In the genomic region with DNA sequence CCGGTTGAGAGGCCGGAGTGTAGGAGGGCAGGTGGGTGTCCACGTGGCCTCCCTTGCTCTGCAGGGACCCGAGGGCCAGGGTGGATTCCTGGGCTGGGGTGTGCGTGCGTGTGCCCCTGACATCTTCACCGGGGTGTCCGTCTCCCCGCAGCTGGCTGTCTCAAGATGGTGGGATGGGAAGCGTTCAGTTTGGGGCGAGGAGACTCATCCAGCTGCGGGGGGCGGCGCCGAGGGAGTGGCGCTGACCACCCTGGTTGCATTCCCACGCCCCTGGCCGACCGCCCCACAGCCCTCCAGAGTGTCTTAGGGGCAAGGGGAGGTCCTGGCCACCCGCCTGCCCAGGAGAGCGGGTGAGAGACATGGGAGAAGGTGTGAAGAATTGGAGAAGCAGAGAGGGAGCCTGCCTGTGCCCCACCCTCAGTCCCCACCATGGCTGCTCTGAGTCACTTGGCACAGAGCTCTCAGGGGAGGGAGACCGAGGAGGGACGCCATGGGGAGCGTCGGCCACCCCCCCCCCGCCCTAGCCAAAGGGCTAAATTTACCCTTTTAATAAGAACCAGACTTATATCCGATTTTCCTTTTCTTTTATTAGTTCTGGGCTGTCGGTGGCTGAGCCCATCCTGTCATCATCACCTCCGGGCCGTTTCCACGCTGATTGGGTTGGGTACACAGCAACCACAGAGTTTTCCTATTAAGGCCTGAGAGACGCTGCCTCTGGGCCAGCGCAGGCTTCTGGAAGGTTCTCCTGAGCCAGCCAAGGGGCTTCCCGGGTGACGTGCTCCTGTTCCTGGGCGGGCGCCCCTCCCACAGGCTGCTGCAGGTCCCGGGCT, we compare ENCODE assay signal across 10 cellular contexts. TPM values are rescaled to one million over a fixed set of nuclear protein-coding genes. Genes with fewer than 3 reads are reported as not detected.
A peak's percentile ranks its signal among the peaks of the same experiment; 100 is the strongest.
DNase-seq lines count a peak whose midpoint lies in the region; ATAC-seq and TF ChIP-seq lines count a peak whose summit lies in the region.
"Had no signal": no experiment of that assay in that cellular context is flagged by ENCODE, and none has a peak within 500 bp of the region (broad histone marks: within the 10 kb centered on the region; RNA-seq: fewer than 3 reads in every experiment).

No MANE protein-coding gene starts in this region.

- ATAC-seq in gastroesophageal sphincter: peak; percentile 14
- ATAC-seq: activated CD8-positive, alpha-beta T cell treated with anti-CD3 and anti-CD28 coated beads for 36 hours; GM12878 had no signal

- DNase-seq in SK-N-SH (no peak), spleen (no peak), NCI-H446 (lab: John Stamatoyannopoulos, UW) (no peak), glomerular visceral epithelial cell (ENCODE audit: extremely low spot score) (no peak), NCI-H2171 (lab: John Stamatoyannopoulos, UW) (no peak)
- DNase-seq in central memory CD4-positive, alpha-beta T cell: no peak
- DNase-seq: activated CD8-positive, alpha-beta T cell treated with anti-CD3 and anti-CD28 coated beads for 36 hours had no signal

- H3K4me3 ChIP-seq in BLaER1 (peak overlapping the region; percentile 11; the same call in 1 of the 2 replicates), SK-N-SH (ENCODE audit: low read depth in 2 of 2, low read length in 1 of 2) (no peak overlapping the region), gastroesophageal sphincter (peak overlapping the region in 1 of 2 donors; percentile 4), spleen (no peak overlapping the region)
- H3K4me3 ChIP-seq: GM12878 had no signal

- WGBS in SK-N-SH (ENCODE audit: low lambda C conversion rate): 66% methylated on average over 35 of the region's 38 CpGs
- WGBS in gastroesophageal sphincter (ENCODE audit: low coverage in 1 of 2), 2 donors: 3 to 20% methylated on average over 10 to 12 of the region's 38 CpGs
- 84 to 89% (median 87%) methylated on average over 31 to 38 of the region's 38 CpGs for WGBS in spleen, 5 donors

- H4K20me1 ChIP-seq in BLaER1 (peaks cover 100% of the 10 kb centered on the region), SK-N-SH (ENCODE audit: insufficient read depth) (no peaks in the 10 kb centered on the region)

- peaks cover 100% of the 10 kb centered on the region for H3K4me1 ChIP-seq in BLaER1
- peaks cover 46 to 55% of the 10 kb centered on the region in 2 experiments; a peak in 3 of 4 replicates for H3K4me1 ChIP-seq in SK-N-SH (ENCODE audit: control insufficient read depth in 1 of 2, insufficient read depth in 2 of 2, low read depth in 1 of 2, low read length in 1 of 2)
- H3K4me1 ChIP-seq in gastroesophageal sphincter: peaks cover 11 to 92% (median 66%) of the 10 kb centered on the region in 3 donors
- peaks cover 20 to 72% (median 55%) of the 10 kb centered on the region in 6 donors for H3K4me1 ChIP-seq in spleen

- no peak for TF ChIP-seq RAD21 in SK-N-SH (IDR thresholded peaks at IDR 0.05; ENCODE audit: low read length)

- no peaks in the 10 kb centered on the region for H3K9me2 ChIP-seq in SK-N-SH

- H3K4me2 ChIP-seq in BLaER1 (peak overlapping the region; percentile 98), SK-N-SH (peak overlapping the region; percentile 70)

- intact Hi-C loops in spleen (cut with DNase I; ENCODE audit: low total_unique reads): no loop called here

- H3K9ac ChIP-seq in BLaER1 (peak overlapping the region; percentile 49; the same call in 1 of the 2 replicates), SK-N-SH (peak overlapping the region; percentile 46; the same call in 1 of the 2 replicates)

- TF ChIP-seq EP300 in SK-N-SH (IDR thresholded peaks at IDR 0.05; ENCODE audit: borderline replicate concordance in 1 of 2, low read depth in 1 of 2, low read length in 1 of 2) (no peak; a peak in 1 of 4 replicates), gastroesophageal sphincter (IDR thresholded peaks at IDR 0.05) (no peak)

- no peaks in the 10 kb centered on the region for H3K27me3 ChIP-seq in BLaER1
- no peaks in the 10 kb centered on the region for H3K27me3 ChIP-seq in SK-N-SH (ENCODE audit: insufficient read depth)
- no peaks in the 10 kb centered on the region for H3K27me3 ChIP-seq in gastroesophageal sphincter
- peaks cover 0 to 62% (median 0%) of the 10 kb centered on the region in 7 donors for H3K27me3 ChIP-seq in spleen (replicated peaks in 1 of 7)

- H3K36me3 ChIP-seq in BLaER1: peaks cover 90% of the 10 kb centered on the region
- no peaks in the 10 kb centered on the region for H3K36me3 ChIP-seq in SK-N-SH (replicated peaks in 1 of 2; ENCODE audit: control insufficient read depth in 1 of 2, insufficient read depth in 2 of 2, low read length in 1 of 2)
- no peaks in the 10 kb centered on the region for H3K36me3 ChIP-seq in gastroesophageal sphincter
- no peaks in the 10 kb centered on the region for H3K36me3 ChIP-seq in spleen

- CTCF ChIA-PET in SK-N-SH (lab: Yijun Ruan, JAX): interaction anchor here (0.5 to 3.9 kb wide), 4 partner anchors 9 to 80 kb away, joined by 3 to 14 read pairs (median 4); no protein-coding TSS in a partner anchor

- no peak overlapping the region for H2AFZ ChIP-seq in SK-N-SH (ENCODE audit: low read depth)

- H3K79me2 ChIP-seq in SK-N-SH (ENCODE audit: insufficient read depth): 0 out of 2 replicates have a peak, but pooled peaks cover 7% of the 10 kb centered on the region

- TF ChIP-seq POLR2A in gastroesophageal sphincter (IDR thresholded peaks at IDR 0.05): no peak
- TF ChIP-seq POLR2A in spleen (IDR thresholded peaks at IDR 0.05): no peak

- POLR2A ChIA-PET in SK-N-SH (lab: Yijun Ruan, JAX): no interaction called here

- no peak for TF ChIP-seq CTCF in SK-N-SH (IDR thresholded peaks at IDR 0.05)
- TF ChIP-seq CTCF in gastroesophageal sphincter (IDR thresholded peaks at IDR 0.05): no peak
- TF ChIP-seq CTCF in spleen (IDR thresholded peaks at IDR 0.05 in 8 of 11, conservative IDR thresholded peaks at IDR 0.05 in 3 of 11): no peak

- H3F3A ChIP-seq in SK-N-SH (replicated peaks; ENCODE audit: insufficient read depth): peaks cover 35% of the 10 kb centered on the region

- peak overlapping the region; percentile 65 for H3K27ac ChIP-seq in BLaER1
- H3K27ac ChIP-seq in SK-N-SH (ENCODE audit: low read depth in 2 of 2, low read length in 1 of 2): peak overlapping the region in 1 of 2 experiments; percentile 100; a peak in 2 of 4 replicates
- H3K27ac ChIP-seq in gastroesophageal sphincter: peak overlapping the region; percentile 61 to 99 (median 96)
- H3K27ac ChIP-seq in spleen: peak overlapping the region in 5 of 8 donors; percentile 18 to 83 (median 32)

- H3K9me3 ChIP-seq in BLaER1 (no peaks in the 10 kb centered on the region), SK-N-SH (no peaks in the 10 kb centered on the region), gastroesophageal sphincter (no peaks in the 10 kb centered on the region), spleen (no peaks in the 10 kb centered on the region)

TF ChIP-seq in SK-N-SH, 30 proteins besides CTCF, POLR2A, EP300 and RAD21:
- TF ChIP-seq NRF1 (IDR thresholded peaks at IDR 0.05; ENCODE audit: low read depth, low read length): no peak
- TF ChIP-seq CHD2 (IDR thresholded peaks at IDR 0.05; ENCODE audit: low read length, partially characterized antibody): no peak
- no peak for TF ChIP-seq GATA2 (CRISPR knock-in tag; IDR thresholded peaks at IDR 0.05)
- no peak; the same call in 1 of the 2 replicates for TF ChIP-seq FOSL2 (IDR thresholded peaks at IDR 0.05; ENCODE audit: borderline replicate concordance, low read depth)
- no peak; the same call in 1 of the 2 replicates for TF ChIP-seq MEF2A (IDR thresholded peaks at IDR 0.05; ENCODE audit: borderline replicate concordance, low read depth)
- TF ChIP-seq TEAD4 (IDR thresholded peaks at IDR 0.05; ENCODE audit: borderline replicate concordance, insufficient read depth): no peak
- no peak for TF ChIP-seq GABPA (IDR thresholded peaks at IDR 0.05; ENCODE audit: low read depth)
- TF ChIP-seq EZH2phosphoT487 (IDR thresholded peaks at IDR 0.05; ENCODE audit: borderline replicate concordance, low read depth): no peak
- no peak for TF ChIP-seq YY1 (IDR thresholded peaks at IDR 0.05; ENCODE audit: low read depth)
- no peak for TF ChIP-seq RCOR1 (IDR thresholded peaks at IDR 0.05; ENCODE audit: low read length)
- TF ChIP-seq FOXM1 (IDR thresholded peaks at IDR 0.05; ENCODE audit: low read depth): no peak
- TF ChIP-seq JUND (IDR thresholded peaks at IDR 0.05): no peak
- TF ChIP-seq MXI1 (IDR thresholded peaks at IDR 0.05; ENCODE audit: low read depth, low read length): no peak
- TF ChIP-seq POLR2AphosphoS5 (IDR thresholded peaks at IDR 0.05; ENCODE audit: low read depth, low read length): peak; percentile 19; the same call in 1 of the 2 replicates
- TF ChIP-seq TAF1 (IDR thresholded peaks at IDR 0.05; ENCODE audit: borderline replicate concordance, low read depth, low read length): no peak
- no peak for TF ChIP-seq RXRA (IDR thresholded peaks at IDR 0.05; ENCODE audit: borderline replicate concordance, low read depth)
- peak; percentile 94 for TF ChIP-seq NFIC (IDR thresholded peaks at IDR 0.05; ENCODE audit: borderline replicate concordance)
- no peak for TF ChIP-seq SIN3A (IDR thresholded peaks at IDR 0.05; ENCODE audit: borderline replicate concordance, low read depth, low read length)
- TF ChIP-seq, protein P1, sequence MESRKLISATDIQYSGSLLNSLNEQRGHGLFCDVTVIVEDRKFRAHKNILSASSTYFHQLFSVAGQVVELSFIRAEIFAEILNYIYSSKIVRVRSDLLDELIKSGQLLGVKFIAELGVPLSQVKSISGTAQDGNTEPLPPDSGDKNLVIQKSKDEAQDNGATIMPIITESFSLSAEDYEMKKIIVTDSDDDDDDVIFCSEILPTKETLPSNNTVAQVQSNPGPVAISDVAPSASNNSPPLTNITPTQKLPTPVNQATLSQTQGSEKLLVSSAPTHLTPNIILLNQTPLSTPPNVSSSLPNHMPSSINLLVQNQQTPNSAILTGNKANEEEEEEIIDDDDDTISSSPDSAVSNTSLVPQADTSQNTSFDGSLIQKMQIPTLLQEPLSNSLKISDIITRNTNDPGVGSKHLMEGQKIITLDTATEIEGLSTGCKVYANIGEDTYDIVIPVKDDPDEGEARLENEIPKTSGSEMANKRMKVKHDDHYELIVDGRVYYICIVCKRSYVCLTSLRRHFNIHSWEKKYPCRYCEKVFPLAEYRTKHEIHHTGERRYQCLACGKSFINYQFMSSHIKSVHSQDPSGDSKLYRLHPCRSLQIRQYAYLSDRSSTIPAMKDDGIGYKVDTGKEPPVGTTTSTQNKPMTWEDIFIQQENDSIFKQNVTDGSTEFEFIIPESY (IDR thresholded peaks at IDR 0.05; ENCODE audit: borderline replicate concordance, low read depth): no peak
- TF ChIP-seq TCF12 (IDR thresholded peaks at IDR 0.05): peak; percentile 87
- no peak for TF ChIP-seq RFX5 (IDR thresholded peaks at IDR 0.05; ENCODE audit: low read length)

RNA-seq across cellular contexts. Expression of a gene that starts 22.0 kb away (rescaled TPM):
- polyA plus RNA-seq in SK-N-SH (2012; rRNA removed) (3.6 and 6.4 TPM in 2 replicates), spleen (10 to 100 TPM in 1 of 3 donors, 1 to 10 TPM in 2; 1.7 to 10.2 (median 2.0) TPM)
- 1.4 and 4.3 TPM in 2 replicates for polyA plus RNA-seq in SK-N-SH (2012; cell fraction: cytosol; rRNA removed)
- 27.3 and 28.3 TPM in 2 replicates for polyA plus RNA-seq in SK-N-SH (2012; cell fraction: nucleus; rRNA removed)
- total RNA-seq in gastroesophageal sphincter (10 to 100 TPM; 17.5 to 34.3 (median 19.5) TPM), spleen (10 to 100 TPM in 6 of 7 donors, 1 to 10 TPM in 1; 8.7 to 20.3 (median 14.9) TPM)
